Comparison of ENCODE assay signal across 22 cellular contexts in the genomic region with DNA sequence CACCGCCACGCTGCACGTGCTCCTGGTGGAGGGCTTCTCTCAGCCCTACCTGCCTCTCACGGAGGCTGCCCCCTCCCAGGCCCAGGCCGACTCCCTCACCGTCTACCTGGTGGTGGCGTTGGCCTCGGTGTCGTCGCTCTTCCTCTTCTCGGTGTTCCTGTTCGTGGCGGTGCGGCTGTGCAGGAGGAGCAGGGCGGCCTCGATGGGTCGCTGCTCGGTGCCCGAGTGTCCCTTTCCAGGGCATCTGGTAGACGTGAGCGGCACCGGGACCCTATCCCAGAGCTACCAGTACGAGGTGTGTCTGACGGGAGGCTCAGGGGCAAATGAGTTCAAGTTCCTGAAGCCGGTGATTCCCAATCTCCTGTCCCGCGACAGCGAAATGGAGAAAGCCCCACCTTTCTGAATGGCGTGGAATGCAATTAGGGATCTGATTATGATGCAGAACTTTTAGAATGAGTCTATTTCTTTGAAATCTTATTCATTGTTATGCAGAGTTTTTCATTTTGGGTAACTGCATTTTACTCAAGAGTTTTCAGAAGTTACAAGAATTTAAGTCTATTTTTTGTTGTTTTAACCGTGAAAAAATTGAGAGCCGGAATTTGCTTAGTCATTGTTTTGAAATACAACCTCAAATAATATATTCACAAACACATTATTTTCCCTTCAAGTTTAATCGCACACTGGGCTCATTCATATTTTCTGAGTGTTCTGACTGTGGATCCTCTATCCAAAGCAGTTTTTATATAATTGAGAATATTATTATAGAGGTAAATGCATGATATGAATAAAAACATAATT. TPM values are rescaled to one million over a fixed set of nuclear protein-coding genes. Genes with fewer than 3 reads are reported as not detected.
A peak's percentile ranks its signal among the peaks of the same experiment; 100 is the strongest.
DNase-seq lines count a peak whose midpoint lies in the region; ATAC-seq, FAIRE-seq and TF ChIP-seq lines count a peak whose summit lies in the region.
"Had no signal": no experiment of that assay in that cellular context is flagged by ENCODE, and none has a peak within 500 bp of the region (broad histone marks: within the 10 kb centered on the region; RNA-seq: fewer than 3 reads in every experiment).

No MANE protein-coding gene starts in this region.

- no peak overlapping the region for H3K27ac ChIP-seq in A549
- H3K27ac ChIP-seq in vagina, result no peak overlapping the region
- H3K27ac ChIP-seq: BLaER1 treated with 17β-estradiol and CSF1 and Interleukin-3, amounts not matched to agents 10 nM and 100 nM had no signal

- peak overlapping the region; percentile 25 for H3K4me3 Mint-ChIP-seq in activated CD4-positive, alpha-beta T cell treated with anti-CD3 and anti-CD28 coated beads, Interleukin-2, amount 10 ng/mL, durations not matched to agents 7 days and 5 days
- no peak overlapping the region for H3K4me3 Mint-ChIP-seq in WTC11
- H3K4me3 Mint-ChIP-seq in glutamatergic neuron (ENCODE audit: unreplicated experiment), result peak overlapping the region; percentile 31
- H3K4me3 Mint-ChIP-seq: CD4-positive, alpha-beta T cell had no signal

- peaks cover 4% of the 10 kb centered on the region for H3K36me3 Mint-ChIP-seq in activated CD4-positive, alpha-beta T cell treated with anti-CD3 and anti-CD28 coated beads, Interleukin-2, amount 10 ng/mL, durations not matched to agents 7 days and 5 days (ENCODE audit: low read depth)
- H3K36me3 Mint-ChIP-seq in WTC11 (peaks cover 29% of the 10 kb centered on the region), glutamatergic neuron (ENCODE audit: unreplicated experiment) (peaks cover 48% of the 10 kb centered on the region)

- no peak for DNase-seq in activated CD4-positive, alpha-beta T cell treated with anti-CD3 and anti-CD28 coated beads, Interleukin-2, amount 10 ng/mL, durations not matched to agents 7 days and 5 days
- DNase-seq in activated CD4-positive, alpha-beta T cell treated with anti-CD3 and anti-CD28 coated beads for 48 hours, result no peak
- DNase-seq in A549 (ENCODE audit: low read depth in 1 of 2, low spot score in 1 of 2) (no peak), WTC11 (ENCODE audit: low spot score) (no peak), glutamatergic neuron (no peak), NCI-H1092 treated with DMSO at 0.1 percent for 48 hours (lab: John Stamatoyannopoulos, UW) (no peak), vagina (ENCODE audit: extremely low spot score in 2 of 2) (no peak)
- DNase-seq: AML-193; CD4-positive, alpha-beta T cell; KBM-7; MV-4-11; NCI-H2029; NCI-H446; NCI-H524 treated with DMSO at 0.1 percent for 48 hours; NCI-H774; NK-92 treated with Interleukin-12 subunit alpha and Interleukin-12 subunit beta, amount 100 ng/mL, for 24 hours; PC-3 had no signal

- no peaks in the 10 kb centered on the region for H3K36me3 ChIP-seq in vagina
- H3K36me3 ChIP-seq: BLaER1 treated with 17β-estradiol and CSF1 and Interleukin-3, amounts not matched to agents 10 nM and 100 nM had no signal

- ATAC-seq in A549 (no peak), WTC11 (no peak)
- ATAC-seq: PC-3 had no signal

- no peak for TF ChIP-seq RAD21 in A549 (conservative IDR thresholded peaks at IDR 0.05 in 1 of 2, IDR thresholded peaks at IDR 0.05 in 1 of 2)

- WGBS in A549 (ENCODE audit: missing lambda C conversion rate), result 68% methylated on average over 25 of the region's 32 CpGs

- peaks cover 24% of the 10 kb centered on the region for H3K9me3 Mint-ChIP-seq in activated CD4-positive, alpha-beta T cell treated with anti-CD3 and anti-CD28 coated beads, Interleukin-2, amount 10 ng/mL, durations not matched to agents 7 days and 5 days
- H3K9me3 Mint-ChIP-seq in WTC11 (peaks cover 27% of the 10 kb centered on the region), glutamatergic neuron (ENCODE audit: unreplicated experiment) (peaks cover 22% of the 10 kb centered on the region)

- intact Hi-C loops in vagina (cut with DNase I), result no loop called here

- H3K4me1 ChIP-seq in A549 (no peaks in the 10 kb centered on the region), vagina (no peaks in the 10 kb centered on the region)
- H3K4me1 ChIP-seq: BLaER1 treated with 17β-estradiol and CSF1 and Interleukin-3, amounts not matched to agents 10 nM and 100 nM had no signal

- CTCF ChIA-PET in activated CD4-positive, alpha-beta T cell treated with anti-CD3 and anti-CD28 coated beads, Interleukin-2, amount 10 ng/mL, durations not matched to agents 7 days and 5 days (lab: Charles Lee), result no interaction called here
- CTCF ChIA-PET in A549 (lab: Yijun Ruan, JAX), result interaction anchor here (0.6 kb wide), 1 partner anchor 23 kb away, joined by 3 read pairs; the partner anchor contains the start of gene PCDHB13
- CTCF ChIA-PET in WTC11 (lab: Charles Lee), result interaction anchor here (0.8 to 1.3 kb wide), 3 partner anchors 8 to 137 kb away, joined by 3 to 5 read pairs (median 4); partner anchors contain the start of genes PCDHB14, PCDHB15 and PCDHGA6

- no peak for TF ChIP-seq CTCF in A549 (IDR thresholded peaks at IDR 0.05)
- TF ChIP-seq CTCF in WTC11 (IDR thresholded peaks at IDR 0.05), result no peak
- TF ChIP-seq CTCF in glutamatergic neuron (IDR thresholded peaks at IDR 0.05; ENCODE audit: partially characterized antibody, unreplicated experiment), result no peak
- no peak for TF ChIP-seq CTCF in vagina (IDR thresholded peaks at IDR 0.05)

- POLR2A ChIA-PET in activated CD4-positive, alpha-beta T cell treated with anti-CD3 and anti-CD28 coated beads, Interleukin-2, amount 10 ng/mL, durations not matched to agents 7 days and 5 days (lab: Charles Lee), result no interaction called here
- POLR2A ChIA-PET in A549 (lab: Yijun Ruan, JAX), result no interaction called here
- POLR2A ChIA-PET in WTC11 (lab: Charles Lee), result no interaction called here

- TF ChIP-seq POLR2A in A549 (IDR thresholded peaks at IDR 0.05; ENCODE audit: low read length) (no peak), vagina (IDR thresholded peaks at IDR 0.05) (no peak)

- H3K27me3 ChIP-seq in vagina, result no peaks in the 10 kb centered on the region
- H3K27me3 ChIP-seq: BLaER1 treated with 17β-estradiol and CSF1 and Interleukin-3, amounts not matched to agents 10 nM and 100 nM had no signal

- H3K4me1 Mint-ChIP-seq in activated CD4-positive, alpha-beta T cell treated with anti-CD3 and anti-CD28 coated beads, Interleukin-2, amount 10 ng/mL, durations not matched to agents 7 days and 5 days, result no peaks in the 10 kb centered on the region
- H3K4me1 Mint-ChIP-seq in WTC11 (peaks cover 5% of the 10 kb centered on the region), glutamatergic neuron (ENCODE audit: low read depth, unreplicated experiment) (no peaks in the 10 kb centered on the region)

- peaks cover 16% of the 10 kb centered on the region for H3K27me3 Mint-ChIP-seq in activated CD4-positive, alpha-beta T cell treated with anti-CD3 and anti-CD28 coated beads, Interleukin-2, amount 10 ng/mL, durations not matched to agents 7 days and 5 days
- H3K27me3 Mint-ChIP-seq in WTC11 (ENCODE audit: low read depth), result peaks cover 3% of the 10 kb centered on the region; the same call in 1 of the 2 replicates
- H3K27me3 Mint-ChIP-seq in glutamatergic neuron (ENCODE audit: unreplicated experiment), result peaks cover 5% of the 10 kb centered on the region

- H3K4me3 ChIP-seq in A549 (no peak overlapping the region), vagina (no peak overlapping the region)
- H3K4me3 ChIP-seq: BLaER1 treated with 17β-estradiol and CSF1 and Interleukin-3, amounts not matched to agents 10 nM and 100 nM had no signal

- no peak for TF ChIP-seq EP300 in A549 (IDR thresholded peaks at IDR 0.05)

- H3K27ac Mint-ChIP-seq in activated CD4-positive, alpha-beta T cell treated with anti-CD3 and anti-CD28 coated beads, Interleukin-2, amount 10 ng/mL, durations not matched to agents 7 days and 5 days, result no peak overlapping the region
- peak overlapping the region; percentile 50; the same call in 1 of the 2 replicates for H3K27ac Mint-ChIP-seq in WTC11
- H3K27ac Mint-ChIP-seq in glutamatergic neuron (ENCODE audit: unreplicated experiment), result no peak overlapping the region
- H3K27ac Mint-ChIP-seq: CD4-positive, alpha-beta T cell had no signal

- no peak for FAIRE-seq in A549 (lab: Jason Lieb, UNC)
- FAIRE-seq: A204.1, D721Med, GM18507, H54 had no signal

- no peak overlapping the region for H3K4me2 ChIP-seq in A549
- H3K4me2 ChIP-seq: BLaER1 treated with 17β-estradiol and CSF1 and Interleukin-3, amounts not matched to agents 10 nM and 100 nM had no signal

- H3K9me3 ChIP-seq in A549 (peaks cover 35% of the 10 kb centered on the region; the same call in 2 of the 3 replicates), vagina (peaks cover 88% of the 10 kb centered on the region)

RNA-seq across cellular contexts. Expression of gene PCDHB15, which starts 8.5 kb away (rescaled TPM):
- total RNA-seq in activated CD4-positive, alpha-beta T cell treated with anti-CD3 and anti-CD28 coated beads, Interleukin-2, amount 10 ng/mL, durations not matched to agents 7 days and 5 days, result not detected
- 0.09 and 0.13 TPM in 2 replicates for polyA plus RNA-seq in A549 (2011; rRNA removed)
- 0.09 TPM in 2 replicates for polyA plus RNA-seq in A549 (2012; cell fraction: cytosol; rRNA removed)
- polyA plus RNA-seq in A549 (2012; cell fraction: nucleus; rRNA removed), result 0.36 and 0.42 TPM in 2 replicates
- 0.04 to 0.12 TPM (median 0.05 TPM) in 3 replicates for polyA plus RNA-seq in A549 (2017; fragmentation: RNase III; extraction: RNeasy Plus Mini Kit Qiagen cat#74134 plus additional on column Dnase treatment)
- 0.12 and 0.92 TPM in 2 replicates for polyA minus RNA-seq in A549 (2011; rRNA and poly(A)+ RNA removed)
- total RNA-seq in WTC11 (2021), result 7.7 to 8.7 TPM (median 8.4 TPM) in 3 replicates
- total RNA-seq in glutamatergic neuron (ENCODE audit: unreplicated experiment), result 29.5 TPM
- 3.2 TPM for total RNA-seq in vagina
- total RNA-seq: CD4-positive, alpha-beta T cell; PC-3 had no signal

RNA-seq across cellular contexts. Expression of gene PCDHB14, which starts 13.6 kb away (rescaled TPM):
- total RNA-seq in activated CD4-positive, alpha-beta T cell treated with anti-CD3 and anti-CD28 coated beads, Interleukin-2, amount 10 ng/mL, durations not matched to agents 7 days and 5 days, result not detected
- polyA plus RNA-seq in A549 (2011; rRNA removed) (0.13 and 0.14 TPM in 2 replicates), A549 (2017; fragmentation: RNase III; extraction: RNeasy Plus Mini Kit Qiagen cat#74134 plus additional on column Dnase treatment) (0.05 to 0.12 TPM (median 0.09 TPM) in 3 replicates)
- polyA plus RNA-seq in A549 (2012; cell fraction: cytosol; rRNA removed), result 0.08 TPM in 2 replicates
- polyA plus RNA-seq in A549 (2012; cell fraction: nucleus; rRNA removed), result 0.32 and 0.72 TPM in 2 replicates
- polyA minus RNA-seq in A549 (2011; rRNA and poly(A)+ RNA removed), result not detected in 2 replicates
- total RNA-seq in WTC11 (2021) (2.6 to 3.5 TPM (median 2.8 TPM) in 3 replicates), glutamatergic neuron (ENCODE audit: unreplicated experiment) (16.5 TPM), vagina (4.2 TPM)
- total RNA-seq: CD4-positive, alpha-beta T cell had no signal

RNA-seq across cellular contexts. Expression of gene PCDHB13, which starts 23.0 kb away (rescaled TPM):
- total RNA-seq in activated CD4-positive, alpha-beta T cell treated with anti-CD3 and anti-CD28 coated beads, Interleukin-2, amount 10 ng/mL, durations not matched to agents 7 days and 5 days, result not detected
- polyA plus RNA-seq in A549 (2011; rRNA removed), result 0.19 and 0.28 TPM in 2 replicates
- polyA plus RNA-seq in A549 (2012; cell fraction: cytosol; rRNA removed), result 0.08 and 0.12 TPM in 2 replicates
- polyA plus RNA-seq in A549 (2012; cell fraction: nucleus; rRNA removed), result 0.24 and 0.34 TPM in 2 replicates
- polyA plus RNA-seq in A549 (2017; fragmentation: RNase III; extraction: RNeasy Plus Mini Kit Qiagen cat#74134 plus additional on column Dnase treatment), result 0.05 to 0.08 TPM (median 0.08 TPM) in 3 replicates
- 0.21 and 0.34 TPM in 2 replicates for polyA minus RNA-seq in A549 (2011; rRNA and poly(A)+ RNA removed)
- 2.2 to 2.9 TPM (median 2.6 TPM) in 3 replicates for total RNA-seq in WTC11 (2021)
- 12.7 TPM for total RNA-seq in glutamatergic neuron (ENCODE audit: unreplicated experiment)
- total RNA-seq in vagina, result 3.7 TPM
- total RNA-seq: CD4-positive, alpha-beta T cell had no signal

RNA-seq across cellular contexts. Expression of gene PCDHB12, which starts 28.2 kb away (rescaled TPM):
- not detected for total RNA-seq in activated CD4-positive, alpha-beta T cell treated with anti-CD3 and anti-CD28 coated beads, Interleukin-2, amount 10 ng/mL, durations not matched to agents 7 days and 5 days
- polyA plus RNA-seq in A549 (2011; rRNA removed) (0.05 TPM in 2 replicates), A549 (2017; fragmentation: RNase III; extraction: RNeasy Plus Mini Kit Qiagen cat#74134 plus additional on column Dnase treatment) (not detected in 3 replicates)
- polyA plus RNA-seq in A549 (2012; cell fraction: cytosol; rRNA removed), result 0.01 TPM in 1 of 2 replicates, not detected in the other
- polyA plus RNA-seq in A549 (2012; cell fraction: nucleus; rRNA removed), result 0.13 and 0.26 TPM in 2 replicates
- polyA minus RNA-seq in A549 (2011; rRNA and poly(A)+ RNA removed), result 0.05 TPM in 1 of 2 replicates, not detected in the other
- total RNA-seq in WTC11 (2021) (2.7 to 3.1 TPM (median 3.1 TPM) in 3 replicates), glutamatergic neuron (ENCODE audit: unreplicated experiment) (14.4 TPM), vagina (2.5 TPM)
- total RNA-seq: CD4-positive, alpha-beta T cell had no signal

RNA-seq across cellular contexts. Expression of gene PCDHB11, which starts 37.3 kb away (rescaled TPM):
- not detected for total RNA-seq in activated CD4-positive, alpha-beta T cell treated with anti-CD3 and anti-CD28 coated beads, Interleukin-2, amount 10 ng/mL, durations not matched to agents 7 days and 5 days
- polyA plus RNA-seq in A549 (2011; rRNA removed), result 0.21 and 0.22 TPM in 2 replicates
- 0.07 and 0.14 TPM in 2 replicates for polyA plus RNA-seq in A549 (2012; cell fraction: cytosol; rRNA removed)
- polyA plus RNA-seq in A549 (2012; cell fraction: nucleus; rRNA removed), result 0.20 and 0.40 TPM in 2 replicates
- polyA plus RNA-seq in A549 (2017; fragmentation: RNase III; extraction: RNeasy Plus Mini Kit Qiagen cat#74134 plus additional on column Dnase treatment), result 0.05 to 0.08 TPM (median 0.07 TPM) in 3 replicates
- polyA minus RNA-seq in A549 (2011; rRNA and poly(A)+ RNA removed), result 0.24 and 0.25 TPM in 2 replicates
- total RNA-seq in WTC11 (2021), result 0.61 to 1.2 TPM (median 0.92 TPM) in 3 replicates
- total RNA-seq in glutamatergic neuron (ENCODE audit: unreplicated experiment), result 10.6 TPM
- 2.2 TPM for total RNA-seq in vagina
- total RNA-seq: CD4-positive, alpha-beta T cell had no signal
